8 cellular contexts compared by ENCODE assay signal in genomic region chr2:219497495-219498279, GRCh38. TPM values are rescaled to one million over a fixed set of nuclear protein-coding genes. Genes with fewer than 3 reads are reported as not detected.
DNase-seq lines count a peak whose midpoint lies in the region; ATAC-seq and TF ChIP-seq lines count a peak whose summit lies in the region.

No MANE protein-coding gene starts in this region.

- H3K27ac Mint-ChIP-seq in activated naive CD4-positive, alpha-beta T cell treated with anti-CD3 and anti-CD28 coated beads, Interleukin-2, amount 50 U/mL, for 72 hours: peak overlapping the region in 1 of 2 donors; percentile 90
- H3K27ac Mint-ChIP-seq in glutamatergic neuron (ENCODE audit: unreplicated experiment): no peak overlapping the region

- peak overlapping the region; percentile 72 for H3K4me3 ChIP-seq in HAP-1

- TF ChIP-seq CTCF in glutamatergic neuron (IDR thresholded peaks at IDR 0.05; ENCODE audit: partially characterized antibody, unreplicated experiment): no peak

- peaks cover 9 to 19% of the 10 kb centered on the region in 2 donors for H3K36me3 Mint-ChIP-seq in activated naive CD4-positive, alpha-beta T cell treated with anti-CD3 and anti-CD28 coated beads, Interleukin-2, amount 50 U/mL, for 72 hours
- H3K36me3 Mint-ChIP-seq in glutamatergic neuron (ENCODE audit: unreplicated experiment): no peaks in the 10 kb centered on the region

- H3K4me1 Mint-ChIP-seq in glutamatergic neuron (ENCODE audit: low read depth, unreplicated experiment): peaks cover 36% of the 10 kb centered on the region

- no peaks in the 10 kb centered on the region for H3K9me3 Mint-ChIP-seq in activated naive CD4-positive, alpha-beta T cell treated with anti-CD3 and anti-CD28 coated beads, Interleukin-2, amount 50 U/mL, for 72 hours
- peaks cover 13% of the 10 kb centered on the region for H3K9me3 Mint-ChIP-seq in glutamatergic neuron (ENCODE audit: unreplicated experiment)

- in situ Hi-C loops in HAP-1 (cut with MboI; ENCODE audit: low sequenced_read_pairs): no loop called here

- H3K27me3 ChIP-seq in HAP-1 (ENCODE audit: low read depth): 0 out of 2 replicates have a peak, but pooled peaks cover 4% of the 10 kb centered on the region

- H3K27me3 Mint-ChIP-seq in glutamatergic neuron (ENCODE audit: unreplicated experiment): peaks cover 18% of the 10 kb centered on the region

- no peaks in the 10 kb centered on the region for H3K9me3 ChIP-seq in HAP-1

- peak; percentile 91 for DNase-seq in EL
- DNase-seq in HAP-1 (ENCODE audit: low spot score in 2 of 2): peak; percentile 21 to 85
- peak; percentile 80 for DNase-seq in NCI-H460 (ENCODE audit: extremely low read depth, low read depth)
- DNase-seq in activated naive CD4-positive, alpha-beta T cell treated with anti-CD3 and anti-CD28 coated beads, Interleukin-2, amount 50 U/mL, for 72 hours (ENCODE audit: low spot score in 2 of 2): peak in 1 of 2 donors; percentile 64
- peak; percentile 77 for DNase-seq in glutamatergic neuron
- peak; percentile 42 for DNase-seq in occipital lobe (lab: John Stamatoyannopoulos, UW)
- DNase-seq in NCI-H1694 (lab: John Stamatoyannopoulos, UW): no peak
- DNase-seq in superior temporal gyrus (ENCODE audit: extremely low spot score): no peak

- H3K4me3 Mint-ChIP-seq in glutamatergic neuron (ENCODE audit: unreplicated experiment): peak overlapping the region; percentile 90

- peaks cover 19% of the 10 kb centered on the region for H3K4me1 ChIP-seq in HAP-1

- ATAC-seq in activated naive CD4-positive, alpha-beta T cell treated with anti-CD3 and anti-CD28 coated beads, Interleukin-2, amount 50 U/mL, for 72 hours: peak; percentile 14 to 49

- no peaks in the 10 kb centered on the region for H3K36me3 ChIP-seq in HAP-1 (replicated peaks)

RNA-seq across cellular contexts. Expression of gene GMPPA, which starts 1.0 kb away (rescaled TPM):
- total RNA-seq in NCI-H460 (2014; rRNA removed; shearing (Covaris generic)): 36.8 and 40.2 TPM in 2 replicates
- 68.7 and 93.4 TPM in 2 replicates for polyA plus RNA-seq in NCI-H460 (2014; cell fraction: nucleus; rRNA removed)
- 10 to 100 TPM; 29.1 to 34.1 TPM for total RNA-seq in activated naive CD4-positive, alpha-beta T cell treated with anti-CD3 and anti-CD28 coated beads, Interleukin-2, amount 50 U/mL, for 72 hours
- total RNA-seq in glutamatergic neuron (ENCODE audit: unreplicated experiment) (23.2 TPM), occipital lobe (7.5 TPM)

RNA-seq across cellular contexts. Expression of gene ASIC4, which starts 16.6 kb away (rescaled TPM):
- 0.17 and 0.43 TPM in 2 replicates for total RNA-seq in NCI-H460 (2014; rRNA removed; shearing (Covaris generic))
- not detected in 2 replicates for polyA plus RNA-seq in NCI-H460 (2014; cell fraction: nucleus; rRNA removed)
- under 1 TPM; 0.16 to 0.98 TPM for total RNA-seq in activated naive CD4-positive, alpha-beta T cell treated with anti-CD3 and anti-CD28 coated beads, Interleukin-2, amount 50 U/mL, for 72 hours
- total RNA-seq in glutamatergic neuron (ENCODE audit: unreplicated experiment): 5.4 TPM
- 8.3 TPM for total RNA-seq in occipital lobe

RNA-seq across cellular contexts. Expression of gene CHPF, which starts 45.9 kb away (rescaled TPM):
- total RNA-seq in NCI-H460 (2014; rRNA removed; shearing (Covaris generic)): 52.4 and 67.1 TPM in 2 replicates
- 98.9 and 117 TPM in 2 replicates for polyA plus RNA-seq in NCI-H460 (2014; cell fraction: nucleus; rRNA removed)
- 10 to 100 TPM; 13.2 to 16.7 TPM for total RNA-seq in activated naive CD4-positive, alpha-beta T cell treated with anti-CD3 and anti-CD28 coated beads, Interleukin-2, amount 50 U/mL, for 72 hours
- total RNA-seq in glutamatergic neuron (ENCODE audit: unreplicated experiment) (31.1 TPM), occipital lobe (25.9 TPM)

RNA-seq across cellular contexts. Expression of gene TMEM198, which starts 46.1 kb away (rescaled TPM):
- total RNA-seq in NCI-H460 (2014; rRNA removed; shearing (Covaris generic)): 0.59 and 0.87 TPM in 2 replicates
- 4.4 and 13.3 TPM in 2 replicates for polyA plus RNA-seq in NCI-H460 (2014; cell fraction: nucleus; rRNA removed)
- 1 to 10 TPM; 1.8 to 6.1 TPM for total RNA-seq in activated naive CD4-positive, alpha-beta T cell treated with anti-CD3 and anti-CD28 coated beads, Interleukin-2, amount 50 U/mL, for 72 hours
- 40.9 TPM for total RNA-seq in glutamatergic neuron (ENCODE audit: unreplicated experiment)
- 14.0 TPM for total RNA-seq in occipital lobe

Comparison
In these comparisons a context has a peak if more than half of its experiments do, and no peak if none do; other contexts are left out.
1. DNase-seq: peak in EL (single experiment), HAP-1 (2 of 2), NCI-H460 (single experiment), glutamatergic neuron (single experiment) and occipital lobe (single experiment); none in NCI-H1694 (single experiment) and superior temporal gyrus (single experiment).